8 cellular contexts compared by ENCODE assay signal in genomic region chr5:271828-272167, GRCh38. TPM values are rescaled to one million over a fixed set of nuclear protein-coding genes. Genes with fewer than 3 reads are reported as not detected.
DNase-seq lines count a peak whose midpoint lies in the region; ATAC-seq and TF ChIP-seq lines count a peak whose summit lies in the region.
"Not testable (repeated sequence)": the region's sequence is repeated elsewhere in the genome, so short reads cannot be mapped to it uniquely, and the experiment has no call there.

No MANE protein-coding gene starts in this region.

- WGBS in ectodermal cell, 2 experiments = 0 to 1% methylated on average over 40 to 41 of the region's 41 CpGs
- 0 to 8% (median 1%) methylated on average over 10 to 41 of the region's 41 CpGs for WGBS in stomach, 5 donors

- not testable (repeated sequence) for H3K27me3 Mint-ChIP-seq in activated naive CD4-positive, alpha-beta T cell treated with anti-CD3 and anti-CD28 coated beads for 36 hours (ENCODE audit: low read depth); nephron progenitor cell (ENCODE audit: low read depth, poor library complexity)

- H3K4me2 ChIP-seq in BLaER1 (peak overlapping the region; percentile 72), HCT116 (ENCODE audit: low read length) (peak overlapping the region; percentile 63), PC-3 (ENCODE audit: low read length) (peak overlapping the region; percentile 80)

- H4K20me1 ChIP-seq in BLaER1 (peaks cover 32% of the 10 kb centered on the region), PC-3 (ENCODE audit: low read length) (peaks cover 25% of the 10 kb centered on the region)
- not testable (repeated sequence) for H4K20me1 ChIP-seq in HCT116 (ENCODE audit: insufficient read depth)

- CTCF ChIA-PET in HCT116 (lab: Charles Lee) = interaction anchor here (0.9 to 1.2 kb wide), 4 partner anchors 45 to 175 kb away, joined by 4 to 6 read pairs (median 4); no protein-coding TSS in a partner anchor
- CTCF ChIA-PET in PC-3 (lab: Charles Lee); activated naive CD4-positive, alpha-beta T cell treated with anti-CD3 and anti-CD28 coated beads for 36 hours (lab: Charles Lee): not testable (repeated sequence)

- H3K4me1 Mint-ChIP-seq in activated naive CD4-positive, alpha-beta T cell treated with anti-CD3 and anti-CD28 coated beads for 36 hours (ENCODE audit: low read depth) = peaks cover 36% of the 10 kb centered on the region
- H3K4me1 Mint-ChIP-seq in nephron progenitor cell = peaks cover 39% of the 10 kb centered on the region

- intact Hi-C loops in HCT116 (cut with micrococcal nuclease); stomach (cut with DNase I; ENCODE audit: low total_unique reads): not testable (repeated sequence)
- intact Hi-C loops in PC-3 (cut with micrococcal nuclease) = loop anchor here (5.0 kb wide), 1 partner anchor 49 kb away; no protein-coding TSS in a partner anchor
- intact Hi-C loops in activated naive CD4-positive, alpha-beta T cell treated with anti-CD3 and anti-CD28 coated beads for 36 hours (cut with micrococcal nuclease) = loop anchor here (1.0 to 5.0 kb wide), 5 partner anchors 53 to 1361 kb away; partner anchors contain the start of genes CCDC127, CEP72 and SDHA

- not testable (repeated sequence) for H3K9me2 ChIP-seq in HCT116 (ENCODE audit: insufficient read depth); PC-3 (replicated peaks; ENCODE audit: low read length)

- POLR2A ChIA-PET in HCT116 (lab: Charles Lee) = interaction anchor here (0.8 to 1.5 kb wide), 4 partner anchors 12 to 621 kb away, joined by 3 to 8 read pairs (median 3); partner anchors contain the start of genes BRD9 and TRIP13
- POLR2A ChIA-PET in PC-3 (lab: Charles Lee; ENCODE audit: unreplicated experiment) = not testable (repeated sequence)

- H3K27me3 ChIP-seq in BLaER1; HCT116 (ENCODE audit: insufficient read depth, low read length); PC-3 (ENCODE audit: low read length); ectodermal cell (ENCODE audit: control insufficient read depth, insufficient read depth, low read length, poor library complexity, severe bottlenecking); iPS-15b (ENCODE audit: control insufficient read depth, insufficient read depth, low read length); stomach: not testable (repeated sequence)

- H3K36me3 Mint-ChIP-seq in activated naive CD4-positive, alpha-beta T cell treated with anti-CD3 and anti-CD28 coated beads for 36 hours (ENCODE audit: low read depth) = peaks cover 23% of the 10 kb centered on the region
- not testable (repeated sequence) for H3K36me3 Mint-ChIP-seq in nephron progenitor cell (ENCODE audit: low read depth)

- H3K27ac Mint-ChIP-seq in activated naive CD4-positive, alpha-beta T cell treated with anti-CD3 and anti-CD28 coated beads for 36 hours; nephron progenitor cell: not testable (repeated sequence)

- not testable (repeated sequence) for H2AFZ ChIP-seq in HCT116 (ENCODE audit: low read depth, low read length, poor library complexity, severe bottlenecking); PC-3 (ENCODE audit: low read length)

- peaks cover 42% of the 10 kb centered on the region for H3K36me3 ChIP-seq in BLaER1
- H3K36me3 ChIP-seq in HCT116 (ENCODE audit: control insufficient read depth in 1 of 2, insufficient read depth in 2 of 2, low read length in 2 of 2) = peaks cover 9 to 25% of the 10 kb centered on the region in 2 experiments; a peak in 3 of 4 replicates
- H3K36me3 ChIP-seq in PC-3 (ENCODE audit: low read depth, low read length) = peaks cover 25% of the 10 kb centered on the region
- not testable (repeated sequence) for H3K36me3 ChIP-seq in ectodermal cell (ENCODE audit: control insufficient read depth, insufficient read depth, low read length); iPS-15b (ENCODE audit: control insufficient read depth, insufficient read depth, low read length)
- peaks cover 6 to 35% (median 32%) of the 10 kb centered on the region in 4 donors for H3K36me3 ChIP-seq in stomach

- H3K9ac ChIP-seq in BLaER1 = peak overlapping the region; percentile 89
- H3K9ac ChIP-seq in HCT116 (ENCODE audit: low read length) = peak overlapping the region; percentile 84
- H3K9ac ChIP-seq in PC-3 (ENCODE audit: low read length) = peak overlapping the region; percentile 94
- not testable (repeated sequence) for H3K9ac ChIP-seq in iPS-15b (ENCODE audit: low read depth, low read length)

- BruUV-seq in HCT116 (replicated peaks; lab: Mats Ljungman, UMichigan); PC-3 (replicated peaks; lab: Mats Ljungman, UMichigan): not testable (repeated sequence)

- not testable (repeated sequence) for TF ChIP-seq CTCF in HCT116 (IDR thresholded peaks at IDR 0.05 in 2 of 3, conservative IDR thresholded peaks at IDR 0.05 in 1 of 3; ENCODE audit: borderline replicate concordance in 1 of 3, insufficient read depth in 1 of 3, low read depth in 2 of 3, low read length in 2 of 3); PC-3 (conservative IDR thresholded peaks at IDR 0.05; ENCODE audit: low read depth, low read length); nephron progenitor cell (IDR thresholded peaks at IDR 0.05); stomach (IDR thresholded peaks at IDR 0.05)

- TF ChIP-seq POLR2A in HCT116 (IDR thresholded peaks at IDR 0.05; ENCODE audit: borderline replicate concordance, extremely low read depth, insufficient read depth, insufficient read length); stomach (IDR thresholded peaks at IDR 0.05): not testable (repeated sequence)

- H3K4me1 ChIP-seq in BLaER1 = peaks cover 39% of the 10 kb centered on the region
- peaks cover 6 to 17% of the 10 kb centered on the region in 2 experiments; a peak in 3 of 4 replicates for H3K4me1 ChIP-seq in HCT116 (ENCODE audit: control insufficient read depth in 1 of 2, insufficient read depth in 2 of 2, low read length in 2 of 2)
- H3K4me1 ChIP-seq in PC-3 (ENCODE audit: insufficient read depth, low read length) = peaks cover 19% of the 10 kb centered on the region
- H3K4me1 ChIP-seq in ectodermal cell (ENCODE audit: control insufficient read depth, insufficient read depth, low read length); iPS-15b (ENCODE audit: control insufficient read depth, insufficient read depth, low read length): not testable (repeated sequence)
- H3K4me1 ChIP-seq in stomach = peaks cover 5 to 37% (median 29%) of the 10 kb centered on the region in 4 donors

- not testable (repeated sequence) for H3K9me3 Mint-ChIP-seq in activated naive CD4-positive, alpha-beta T cell treated with anti-CD3 and anti-CD28 coated beads for 36 hours; nephron progenitor cell

- TF ChIP-seq RAD21 in HCT116 (IDR thresholded peaks at IDR 0.05; ENCODE audit: low read depth) = not testable (repeated sequence)

- H3K79me2 ChIP-seq in HCT116 (ENCODE audit: insufficient read depth, low read length) (peaks cover 47% of the 10 kb centered on the region), PC-3 (ENCODE audit: low read length) (peaks cover 52% of the 10 kb centered on the region)

- not testable (repeated sequence) for TF ChIP-seq EP300 in stomach (IDR thresholded peaks at IDR 0.05)

- H3K9me3 ChIP-seq in BLaER1; HCT116 (ENCODE audit: control insufficient read depth in 1 of 2, insufficient read depth in 1 of 2, low read depth in 1 of 2, low read length in 2 of 2); PC-3 (ENCODE audit: low read length); ectodermal cell (ENCODE audit: control insufficient read depth, low read length); iPS-15b (ENCODE audit: control insufficient read depth, insufficient read depth, low read length); stomach: not testable (repeated sequence)

- H3K4me3 ChIP-seq in BLaER1 = peak overlapping the region; percentile 82
- peak overlapping the region; percentile 69 to 80 for H3K4me3 ChIP-seq in HCT116 (replicated peaks in 1 of 2; ENCODE audit: low read depth in 1 of 2, low read length in 2 of 2)
- H3K4me3 ChIP-seq in PC-3 (ENCODE audit: low read length) = peak overlapping the region; percentile 86
- H3K4me3 ChIP-seq in ectodermal cell (ENCODE audit: insufficient read depth, low read depth, low read length) = peak overlapping the region; percentile 78
- H3K4me3 ChIP-seq in iPS-15b (ENCODE audit: low read depth, low read length) = peak overlapping the region; percentile 75
- H3K4me3 ChIP-seq in stomach = peak overlapping the region; percentile 91 to 99 (median 96)

- peak overlapping the region; percentile 88 for H3K4me3 Mint-ChIP-seq in activated naive CD4-positive, alpha-beta T cell treated with anti-CD3 and anti-CD28 coated beads for 36 hours
- peak overlapping the region; percentile 93 for H3K4me3 Mint-ChIP-seq in nephron progenitor cell

- RAD21 ChIA-PET in HCT116 (lab: Charles Lee; ENCODE audit: low non-redundant PET in 1 of 2, low total read pairs in 2 of 2, uncharacterized antibody in 2 of 2, unreplicated experiment in 2 of 2) = not testable (repeated sequence)

- ATAC-seq in HCT116, PC-3: not testable (repeated sequence)

- not testable (repeated sequence) for H3F3A ChIP-seq in PC-3 (ENCODE audit: low read length, unreplicated experiment)

- not testable (repeated sequence) for DNase-seq in HCT116 (ENCODE audit: low read depth, low spot score); PC-3; activated naive CD4-positive, alpha-beta T cell treated with anti-CD3 and anti-CD28 coated beads for 36 hours; nephron progenitor cell; stomach

- H3K27ac ChIP-seq in BLaER1 (peak overlapping the region; percentile 94), HCT116 (ENCODE audit: low read depth, low read length) (peak overlapping the region; percentile 65; the same call in 1 of the 2 replicates), PC-3 (ENCODE audit: low read length) (peak overlapping the region; percentile 52), stomach (peak overlapping the region; percentile 88 to 95 (median 94))
- H3K27ac ChIP-seq in ectodermal cell (ENCODE audit: insufficient read depth, low read depth, low read length, poor library complexity, severe bottlenecking) = not testable (repeated sequence)

RNA-seq across cellular contexts. Expression of gene PDCD6, which starts 0.4 kb away (rescaled TPM):
- 107 TPM for total RNA-seq in HCT116 (2021; ENCODE audit: unreplicated experiment)
- 149 and 166 TPM in 2 replicates for polyA plus RNA-seq in HCT116 (2012)
- total RNA-seq in PC-3 (2014; rRNA removed) = 158 and 200 TPM in 2 replicates
- total RNA-seq in activated naive CD4-positive, alpha-beta T cell treated with anti-CD3 and anti-CD28 coated beads for 36 hours = 10 to 100 TPM; 61.1 to 62.8 TPM
- 73.9 TPM for polyA plus RNA-seq in ectodermal cell (2013, experiment 1 of 4)
- polyA plus RNA-seq in ectodermal cell (2013, experiment 2 of 4) = 78.5 TPM
- 74.2 TPM for polyA plus RNA-seq in ectodermal cell (2013, experiment 3 of 4)
- 78.9 TPM for polyA plus RNA-seq in ectodermal cell (2013, experiment 4 of 4)
- 100 to 1,000 TPM in 1 of 5 donors, 10 to 100 TPM in 4; 58.5 to 105 (median 72.3) TPM for total RNA-seq in stomach
- polyA plus RNA-seq in stomach = 100 to 1,000 TPM; 108 to 119 (median 117) TPM

RNA-seq across cellular contexts. Expression of gene AHRR, which starts 49.7 kb away (rescaled TPM):
- total RNA-seq in HCT116 (2021; ENCODE audit: unreplicated experiment) (12.7 TPM), PC-3 (2014; rRNA removed) (1.6 and 1.9 TPM in 2 replicates), stomach (10 to 100 TPM in 1 of 5 donors, 1 to 10 TPM in 2, under 1 TPM in 1, not detected in 1; 0.92 to 47.8 (median 1.3) TPM)
- polyA plus RNA-seq in HCT116 (2012) = 2.5 and 3.2 TPM in 2 replicates
- total RNA-seq in activated naive CD4-positive, alpha-beta T cell treated with anti-CD3 and anti-CD28 coated beads for 36 hours = 1 to 10 TPM; 4.1 to 5.5 TPM
- 1.4 TPM for polyA plus RNA-seq in ectodermal cell (2013, experiment 1 of 4)
- 0.85 TPM for polyA plus RNA-seq in ectodermal cell (2013, experiment 2 of 4)
- 1.3 TPM for polyA plus RNA-seq in ectodermal cell (2013, experiment 3 of 4)
- 0.73 TPM for polyA plus RNA-seq in ectodermal cell (2013, experiment 4 of 4)
- 1 to 10 TPM in 1 of 3 donors, under 1 TPM in 2; 0.63 to 1.1 (median 0.93) TPM for polyA plus RNA-seq in stomach

RNA-seq across cellular contexts. Expression of gene SDHA, which starts 53.7 kb away (rescaled TPM):
- total RNA-seq in HCT116 (2021; ENCODE audit: unreplicated experiment) (134 TPM), PC-3 (2014; rRNA removed) (163 and 181 TPM in 2 replicates), stomach (100 to 1,000 TPM in 3 of 5 donors, 10 to 100 TPM in 2; 78.8 to 509 (median 116) TPM)
- polyA plus RNA-seq in HCT116 (2012) = 133 and 143 TPM in 2 replicates
- total RNA-seq in activated naive CD4-positive, alpha-beta T cell treated with anti-CD3 and anti-CD28 coated beads for 36 hours = 100 to 1,000 TPM; 133 to 136 TPM
- polyA plus RNA-seq in ectodermal cell (2013, experiment 1 of 4) = 71.3 TPM
- polyA plus RNA-seq in ectodermal cell (2013, experiment 2 of 4) = 78.6 TPM
- 60.4 TPM for polyA plus RNA-seq in ectodermal cell (2013, experiment 3 of 4)
- polyA plus RNA-seq in ectodermal cell (2013, experiment 4 of 4) = 61.2 TPM
- polyA plus RNA-seq in stomach = 100 to 1,000 TPM in 2 of 3 donors, 10 to 100 TPM in 1; 96.7 to 114 (median 108) TPM

RNA-seq across cellular contexts. Expression of gene CCDC127, which starts 53.8 kb away (rescaled TPM):
- total RNA-seq in HCT116 (2021; ENCODE audit: unreplicated experiment) = 5.1 TPM
- polyA plus RNA-seq in HCT116 (2012) = 2.2 and 2.8 TPM in 2 replicates
- total RNA-seq in PC-3 (2014; rRNA removed) = 4.1 and 5.4 TPM in 2 replicates
- 1 to 10 TPM; 3.6 to 4.0 TPM for total RNA-seq in activated naive CD4-positive, alpha-beta T cell treated with anti-CD3 and anti-CD28 coated beads for 36 hours
- 10.1 TPM for polyA plus RNA-seq in ectodermal cell (2013, experiment 1 of 4)
- 11.3 TPM for polyA plus RNA-seq in ectodermal cell (2013, experiment 2 of 4)
- 6.9 TPM for polyA plus RNA-seq in ectodermal cell (2013, experiment 3 of 4)
- 7.5 TPM for polyA plus RNA-seq in ectodermal cell (2013, experiment 4 of 4)
- 1 to 10 TPM; 1.2 to 8.5 (median 5.5) TPM for total RNA-seq in stomach
- polyA plus RNA-seq in stomach = 1 to 10 TPM; 1.5 to 1.9 (median 1.7) TPM
